8 cellular contexts compared by ENCODE assay signal in the genomic region with DNA sequence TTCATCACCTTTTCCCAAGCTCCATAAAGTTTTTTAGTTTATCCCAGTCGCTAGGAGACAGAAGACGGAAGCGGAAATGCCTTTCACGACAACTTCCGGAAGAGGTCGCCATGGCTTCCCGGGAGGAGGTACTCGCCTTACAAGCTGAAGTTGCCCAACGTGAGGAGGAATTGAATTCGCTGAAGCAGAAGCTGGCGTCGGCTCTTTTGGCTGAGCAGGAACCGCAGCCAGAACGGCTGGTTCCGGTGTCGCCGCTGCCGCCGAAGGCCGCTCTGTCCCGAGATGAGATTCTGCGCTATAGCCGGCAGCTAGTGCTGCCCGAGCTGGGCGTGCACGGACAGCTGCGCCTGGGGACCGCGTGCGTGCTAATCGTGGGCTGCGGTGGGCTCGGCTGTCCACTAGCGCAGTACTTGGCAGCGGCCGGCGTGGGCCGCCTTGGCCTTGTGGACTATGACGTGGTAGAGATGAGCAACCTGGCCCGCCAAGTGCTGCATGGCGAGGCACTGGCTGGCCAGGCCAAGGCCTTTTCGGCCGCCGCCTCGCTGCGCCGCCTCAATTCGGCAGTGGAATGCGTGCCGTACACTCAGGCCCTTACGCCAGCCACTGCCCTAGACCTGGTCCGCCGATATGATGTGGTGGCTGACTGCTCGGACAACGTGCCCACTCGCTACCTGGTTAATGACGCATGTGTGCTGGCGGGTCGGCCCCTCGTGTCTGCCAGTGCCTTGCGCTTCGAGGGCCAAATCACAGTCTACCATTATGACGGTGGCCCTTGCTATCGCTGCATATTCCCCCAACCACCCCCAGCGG. TPM values are rescaled to one million over a fixed set of nuclear protein-coding genes. Genes with fewer than 3 reads are reported as not detected.
A peak's percentile ranks its signal among the peaks of the same experiment; 100 is the strongest.
DNase-seq lines count a peak whose midpoint lies in the region; ATAC-seq and TF ChIP-seq lines count a peak whose summit lies in the region.

A gene with protein sequence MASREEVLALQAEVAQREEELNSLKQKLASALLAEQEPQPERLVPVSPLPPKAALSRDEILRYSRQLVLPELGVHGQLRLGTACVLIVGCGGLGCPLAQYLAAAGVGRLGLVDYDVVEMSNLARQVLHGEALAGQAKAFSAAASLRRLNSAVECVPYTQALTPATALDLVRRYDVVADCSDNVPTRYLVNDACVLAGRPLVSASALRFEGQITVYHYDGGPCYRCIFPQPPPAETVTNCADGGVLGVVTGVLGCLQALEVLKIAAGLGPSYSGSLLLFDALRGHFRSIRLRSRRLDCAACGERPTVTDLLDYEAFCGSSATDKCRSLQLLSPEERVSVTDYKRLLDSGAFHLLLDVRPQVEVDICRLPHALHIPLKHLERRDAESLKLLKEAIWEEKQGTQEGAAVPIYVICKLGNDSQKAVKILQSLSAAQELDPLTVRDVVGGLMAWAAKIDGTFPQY (plus strand): TSS at position 86 of the 810 bp plus-strand sequence. CDS start 25 bp downstream, at position 111.

- peak; percentile 83 for ATAC-seq in HG02885 (IDR thresholded peaks at IDR 0.05; ENCODE audit: poor library complexity, unreplicated experiment)

- H3K27ac Mint-ChIP-seq in activated CD4-positive, alpha-beta memory T cell treated with anti-CD3 and anti-CD28 coated beads for 36 hours = peak within 1 kb of the TSS; percentile 98

- no peaks in the 10 kb centered on the region for H3K9me3 Mint-ChIP-seq in activated CD4-positive, alpha-beta memory T cell treated with anti-CD3 and anti-CD28 coated beads for 36 hours

- TF ChIP-seq CTCF in 22Rv1 (IDR thresholded peaks at IDR 0.05) = no peak
- TF ChIP-seq CTCF in GM13977 (IDR thresholded peaks at IDR 0.05; ENCODE audit: extremely low read depth, insufficient read depth, missing control alignments) = no peak
- no peak for TF ChIP-seq CTCF in lower leg skin (IDR thresholded peaks at IDR 0.05)

- DNase-seq in GM13977 (ENCODE audit: low spot score) = peak; percentile 86
- peak; percentile 88 for DNase-seq in NCI-H460 (ENCODE audit: extremely low read depth, low read depth)
- peak; percentile 87 for DNase-seq in activated CD4-positive, alpha-beta memory T cell treated with anti-CD3 and anti-CD28 coated beads for 36 hours
- peak; percentile 93 to 94 for DNase-seq in dermis microvascular lymphatic vessel endothelial cell (ENCODE audit: low read depth in 2 of 2)
- DNase-seq in lower leg skin (ENCODE audit: low spot score in 2 of 2) = peak; percentile 84 to 96
- DNase-seq in stimulated activated CD4-positive, alpha-beta T cell treated with anti-CD3 and anti-CD28 coated beads, TNF-alpha, amount 100 ng/mL, for 1 hour (ENCODE audit: low read depth in 3 of 3, low spot score in 1 of 3) = peak in 2 of 3 donors; percentile 57 to 61

- POLR2A ChIA-PET in activated CD4-positive, alpha-beta memory T cell treated with anti-CD3 and anti-CD28 coated beads for 36 hours (lab: Charles Lee) = interaction anchor here (0.7 to 2.8 kb wide), 14 partner anchors 9 to 583 kb away, joined by 3 to 62 read pairs (median 4); a partner anchor contains a TSS

- intact Hi-C loops in activated CD4-positive, alpha-beta memory T cell treated with anti-CD3 and anti-CD28 coated beads for 36 hours (cut with micrococcal nuclease) = loop anchor here (1.0 kb wide), 2 partner anchors 28 to 141 kb away; a partner anchor contains a TSS
- intact Hi-C loops in lower leg skin (cut with DNase I; ENCODE audit: low total_unique reads) = no loop called here

- peak within 1 kb of the TSS; percentile 95 for H3K4me3 ChIP-seq in lower leg skin (ENCODE audit: low read depth, poor library complexity, severe bottlenecking)

- CTCF ChIA-PET in activated CD4-positive, alpha-beta memory T cell treated with anti-CD3 and anti-CD28 coated beads for 36 hours (lab: Charles Lee) = interaction anchor here (0.8 to 4.9 kb wide), 10 partner anchors 11 to 228 kb away, joined by 3 to 39 read pairs (median 4); a partner anchor contains a TSS

- in situ Hi-C loops in GM13977 (cut with MboI; ENCODE audit: low pct_unique_long_range_greater_than_20kb, low sequenced_read_pairs, unreplicated experiment) = no loop called here

- no peak for TF ChIP-seq POLR2A in lower leg skin (IDR thresholded peaks at IDR 0.05)

- H3K27ac ChIP-seq in 22Rv1 = peak within 1 kb of the TSS; percentile 82

- H3K36me3 Mint-ChIP-seq in activated CD4-positive, alpha-beta memory T cell treated with anti-CD3 and anti-CD28 coated beads for 36 hours = peaks cover 15% of the 10 kb centered on the region

- H3K27me3 Mint-ChIP-seq in activated CD4-positive, alpha-beta memory T cell treated with anti-CD3 and anti-CD28 coated beads for 36 hours = no peaks in the 10 kb centered on the region

- peak within 1 kb of the TSS; percentile 91 for H3K4me3 Mint-ChIP-seq in activated CD4-positive, alpha-beta memory T cell treated with anti-CD3 and anti-CD28 coated beads for 36 hours

- H3K4me1 Mint-ChIP-seq in activated CD4-positive, alpha-beta memory T cell treated with anti-CD3 and anti-CD28 coated beads for 36 hours (ENCODE audit: low read depth) = peaks cover 50% of the 10 kb centered on the region

- 2 to 3% methylated on average over 35 to 42 of the region's 65 CpGs for WGBS in lower leg skin, 2 donors

RNA-seq across cellular contexts. Expression of the gene that starts here (rescaled TPM):
- 6.4 and 6.5 TPM in 2 replicates for total RNA-seq in NCI-H460 (2014; rRNA removed; shearing (Covaris generic))
- polyA plus RNA-seq in NCI-H460 (2014; cell fraction: nucleus; rRNA removed) = 5.3 and 7.1 TPM in 2 replicates
- 1 to 10 TPM; 3.6 to 3.8 TPM for total RNA-seq in activated CD4-positive, alpha-beta memory T cell treated with anti-CD3 and anti-CD28 coated beads for 36 hours
- total RNA-seq in dermis microvascular lymphatic vessel endothelial cell = 6.7 and 8.2 TPM in 2 replicates
- total RNA-seq in lower leg skin = 1 to 10 TPM; 5.8 to 8.0 (median 6.8) TPM

Comparison
In these comparisons a context has a peak if more than half of its experiments do, and no peak if none do; other contexts are left out.
1. Peak in every context shown above with its lines: DNase-seq, ATAC-seq, H3K4me3 ChIP-seq and H3K27ac ChIP-seq.